26 cellular contexts compared by ENCODE assay signal in the genomic region with DNA sequence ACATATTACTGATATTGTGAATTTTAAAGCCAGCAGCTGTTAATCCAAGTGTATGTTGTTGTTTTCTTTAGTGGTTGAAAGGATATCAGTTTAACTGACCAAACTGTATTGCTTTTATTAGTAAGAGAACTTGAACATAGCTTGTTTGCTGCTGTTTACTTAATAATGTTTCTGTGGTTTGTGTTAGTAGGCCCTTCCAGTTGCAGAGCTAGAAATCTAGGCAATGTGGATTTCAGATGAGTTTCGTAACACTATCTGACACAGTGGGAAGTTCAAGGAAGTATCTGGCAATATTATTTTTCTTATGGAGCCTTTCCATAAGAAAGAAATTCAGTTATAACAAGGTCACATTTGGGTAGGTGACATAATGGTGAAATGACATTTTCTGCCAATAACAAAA. TPM values are rescaled to one million over a fixed set of nuclear protein-coding genes. Genes with fewer than 3 reads are reported as not detected.
DNase-seq lines count a peak whose midpoint lies in the region; ATAC-seq and TF ChIP-seq lines count a peak whose summit lies in the region.
"Had no signal": no experiment of that assay in that cellular context is flagged by ENCODE, and none has a peak within 500 bp of the region (broad histone marks: within the 10 kb centered on the region; RNA-seq: fewer than 3 reads in every experiment).

No MANE protein-coding gene starts in this region.

- TF ChIP-seq CTCF in fibroblast of pulmonary artery (IDR thresholded peaks at IDR 0.05; ENCODE audit: low read length, missing control alignments) (no peak), nephron progenitor cell (IDR thresholded peaks at IDR 0.05) (no peak), foreskin keratinocyte (conservative IDR thresholded peaks at IDR 0.05) (no peak)

- H3K27ac ChIP-seq in foreskin keratinocyte: no peak overlapping the region
- H3K27ac ChIP-seq: ascending aorta, KMS-11, pancreas, VCaP had no signal

- H3K36me3 Mint-ChIP-seq in nephron progenitor cell (ENCODE audit: low read depth): peaks cover 62% of the 10 kb centered on the region

- no peaks in the 10 kb centered on the region for H3K27me3 ChIP-seq in foreskin keratinocyte
- no peaks in the 10 kb centered on the region for H3K27me3 ChIP-seq in H7 (ENCODE audit: control insufficient read depth, insufficient read depth, low read length)
- H3K27me3 ChIP-seq: ascending aorta, pancreas, stomach had no signal

- H3K4me1 Mint-ChIP-seq in nephron progenitor cell: peaks cover 22% of the 10 kb centered on the region

- ATAC-seq in foreskin keratinocyte: no peak
- ATAC-seq: activated CD8-positive, alpha-beta memory T cell treated with anti-CD3 and anti-CD28 coated beads, Interleukin-2, amount 10 ng/mL, durations not matched to agents 7 days and 5 days; GM23338; left colon; sciatic nerve; SK-N-SH treated with all-trans-retinoic acid at 6 μM for 48 hours had no signal

- peak overlapping the region; percentile 5 for H3K27ac Mint-ChIP-seq in nephron progenitor cell
- H3K27ac Mint-ChIP-seq: activated CD8-positive, alpha-beta memory T cell treated with anti-CD3 and anti-CD28 coated beads, Interleukin-2, amount 10 ng/mL, durations not matched to agents 7 days and 5 days; activated naive CD4-positive, alpha-beta T cell treated with anti-CD3 and anti-CD28 coated beads, Interleukin-2, amount 10 ng/mL, durations not matched to agents 7 days and 5 days; GM23338 had no signal

- H3K4me3 ChIP-seq in fibroblast of pulmonary artery (replicated peaks; ENCODE audit: low read depth, low read length) (no peak overlapping the region), H7 (ENCODE audit: insufficient read depth, low read depth, low read length) (no peak overlapping the region)
- H3K4me3 ChIP-seq: ascending aorta, GM23338, pancreas, stomach had no signal

- no peaks in the 10 kb centered on the region for H3K27me3 Mint-ChIP-seq in nephron progenitor cell (ENCODE audit: low read depth, poor library complexity)
- H3K27me3 Mint-ChIP-seq: activated CD4-positive, alpha-beta T cell treated with anti-CD3 and anti-CD28 coated beads, Interleukin-2, amount 10 ng/mL, durations not matched to agents 7 days and 5 days; activated CD8-positive, alpha-beta memory T cell treated with anti-CD3 and anti-CD28 coated beads, Interleukin-2, amount 10 ng/mL, durations not matched to agents 7 days and 5 days; activated naive CD4-positive, alpha-beta T cell treated with anti-CD3 and anti-CD28 coated beads, Interleukin-2, amount 10 ng/mL, durations not matched to agents 7 days and 5 days had no signal

- no peaks in the 10 kb centered on the region for H3K4me1 ChIP-seq in foreskin keratinocyte
- H3K4me1 ChIP-seq: ascending aorta had no signal

- H3K4me3 Mint-ChIP-seq in nephron progenitor cell: no peak overlapping the region
- H3K4me3 Mint-ChIP-seq: activated CD4-positive, alpha-beta T cell treated with anti-CD3 and anti-CD28 coated beads, Interleukin-2, amount 10 ng/mL, durations not matched to agents 7 days and 5 days; activated CD8-positive, alpha-beta memory T cell treated with anti-CD3 and anti-CD28 coated beads, Interleukin-2, amount 10 ng/mL, durations not matched to agents 7 days and 5 days; activated naive CD4-positive, alpha-beta T cell treated with anti-CD3 and anti-CD28 coated beads, Interleukin-2, amount 10 ng/mL, durations not matched to agents 7 days and 5 days; GM23338 had no signal

- intact Hi-C loops in posterior vena cava (cut with DNase I): no loop called here

- no peaks in the 10 kb centered on the region for H3K36me3 ChIP-seq in H7 (replicated peaks; ENCODE audit: control insufficient read depth, insufficient read depth, low read length)
- H3K36me3 ChIP-seq: ascending aorta, pancreas had no signal

- no peaks in the 10 kb centered on the region for H3K9me3 Mint-ChIP-seq in nephron progenitor cell
- H3K9me3 Mint-ChIP-seq: activated CD4-positive, alpha-beta T cell treated with anti-CD3 and anti-CD28 coated beads, Interleukin-2, amount 10 ng/mL, durations not matched to agents 7 days and 5 days; activated naive CD4-positive, alpha-beta T cell treated with anti-CD3 and anti-CD28 coated beads, Interleukin-2, amount 10 ng/mL, durations not matched to agents 7 days and 5 days; GM23338 had no signal

- DNase-seq in CD1c-positive myeloid dendritic cell (ENCODE audit: extremely low spot score) (peak; percentile 31), LHCN-M2 (ENCODE audit: low read depth) (peak; percentile 59), fibroblast of pulmonary artery (ENCODE audit: low read depth) (peak; percentile 24), nephron progenitor cell (no peak), posterior vena cava (ENCODE audit: low spot score) (no peak), NCI-H345 (lab: John Stamatoyannopoulos, UW) (no peak), foreskin keratinocyte (no peak), H7 (no peak)
- DNase-seq: activated CD4-positive, alpha-beta T cell treated with anti-CD3 and anti-CD28 coated beads, Interleukin-2, amount 10 ng/mL, durations not matched to agents 7 days and 5 days; activated CD8-positive, alpha-beta memory T cell treated with anti-CD3 and anti-CD28 coated beads, Interleukin-2, amount 10 ng/mL, durations not matched to agents 7 days and 5 days; activated naive CD4-positive, alpha-beta T cell treated with anti-CD3 and anti-CD28 coated beads, Interleukin-2, amount 10 ng/mL, durations not matched to agents 7 days and 5 days; caudate nucleus; foreskin fibroblast; left colon; midbrain; NCI-H1694; NCI-H82; pancreas; stomach; trophoblast cell had no signal

RNA-seq across cellular contexts. Expression of a gene that starts 18.5 kb away (rescaled TPM):
- 12.5 and 13.1 TPM in 2 replicates for total RNA-seq in LHCN-M2 (2014; rRNA removed)
- 8.9 TPM for polyA plus RNA-seq in LHCN-M2 (2012)
- 10 to 100 TPM; 28.1 to 32.8 TPM for total RNA-seq in posterior vena cava
- 20.9 and 22.0 TPM in 2 replicates for total RNA-seq in foreskin keratinocyte
- polyA plus RNA-seq in foreskin keratinocyte: 4.1 and 5.1 TPM in 2 replicates
- 24.8 and 32.8 TPM in 2 replicates for total RNA-seq in H7 (2014; rRNA removed; shearing (Covaris generic))

Comparison
In these comparisons a context has a peak if more than half of its experiments do, and no peak if none do; other contexts are left out.
1. DNase-seq: peak in CD1c-positive myeloid dendritic cell (single experiment), LHCN-M2 (single experiment) and fibroblast of pulmonary artery (single experiment); none in nephron progenitor cell (single experiment), posterior vena cava (single experiment), NCI-H345 (single experiment), foreskin keratinocyte (0 of 2) and H7 (single experiment).